9 cellular contexts compared by ENCODE assay signal in the genomic region with DNA sequence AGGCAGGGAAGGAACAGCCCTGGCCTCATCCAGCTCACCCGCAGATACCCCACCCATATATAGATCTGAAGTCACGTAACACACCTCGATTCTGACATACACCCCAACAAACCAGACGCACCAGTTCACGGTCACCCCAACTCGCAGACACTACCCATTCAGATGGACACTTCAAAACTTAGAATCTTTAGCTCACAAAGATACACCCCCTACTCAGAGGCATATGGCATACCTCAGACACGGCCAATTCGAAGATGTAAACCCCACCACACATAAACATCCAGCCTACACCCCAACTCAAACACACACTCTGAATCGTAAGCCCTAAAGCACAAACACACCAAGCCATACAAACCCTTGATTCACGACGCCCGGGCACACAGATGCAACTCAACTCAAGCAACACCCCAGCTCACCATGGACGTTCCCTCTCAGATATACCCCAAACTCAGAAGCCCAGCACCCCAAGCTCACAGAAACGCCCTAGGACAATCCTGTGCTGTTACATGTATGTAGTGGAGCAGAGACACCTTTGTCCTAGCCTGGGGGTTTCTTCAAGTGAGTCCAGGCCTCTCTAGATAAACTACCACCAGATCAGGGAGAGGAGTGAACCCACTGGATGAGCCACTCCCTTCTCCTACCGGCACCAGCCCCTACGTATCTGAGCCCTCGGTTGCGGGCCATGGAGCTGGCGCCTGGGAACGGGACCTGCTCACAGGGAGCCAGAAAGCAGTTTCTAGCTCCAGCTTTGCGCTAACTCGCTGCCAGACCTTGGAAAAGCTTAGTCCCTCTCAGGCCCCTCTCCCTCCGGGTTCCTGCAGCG. TPM values are rescaled to one million over a fixed set of nuclear protein-coding genes. Genes with fewer than 3 reads are reported as not detected.
DNase-seq lines count a peak whose midpoint lies in the region; ATAC-seq and TF ChIP-seq lines count a peak whose summit lies in the region.
"Had no signal": no experiment of that assay in that cellular context is flagged by ENCODE, and none has a peak within 500 bp of the region (broad histone marks: within the 10 kb centered on the region; RNA-seq: fewer than 3 reads in every experiment).

No MANE protein-coding gene starts in this region.

- H3K9me3 Mint-ChIP-seq in activated naive CD4-positive, alpha-beta T cell treated with anti-CD3 and anti-CD28 coated beads, Interleukin-2, amount 50 U/mL, for 24 hours, result no peaks in the 10 kb centered on the region

- no peak for TF ChIP-seq POLR2A in thyroid gland (IDR thresholded peaks at IDR 0.05)

- peaks cover 2% of the 10 kb centered on the region for H3K4me1 ChIP-seq in mammary epithelial cell (ENCODE audit: insufficient read depth, low read length)
- no peaks in the 10 kb centered on the region for H3K4me1 ChIP-seq in urinary bladder (ENCODE audit: insufficient read depth)
- H3K4me1 ChIP-seq in thyroid gland, result peaks cover 4 to 19% of the 10 kb centered on the region in 2 donors

- in situ Hi-C loops in mammary epithelial cell (cut with MboI; ENCODE audit: low sequenced_read_pairs in 2 of 2), result no loop called here

- intact Hi-C loops in mammary epithelial cell (cut with micrococcal nuclease) (no loop called here), thyroid gland (cut with DNase I) (no loop called here)

- CTCF ChIA-PET in mammary epithelial cell (lab: Charles Lee; ENCODE audit: low non-redundant PET), result no interaction called here

- H3K27me3 ChIP-seq in mammary epithelial cell (ENCODE audit: insufficient read depth, low read length), result peaks cover 30% of the 10 kb centered on the region
- H3K27me3 ChIP-seq in thyroid gland, result peaks cover 21% of the 10 kb centered on the region

- H3K9ac ChIP-seq in mammary epithelial cell (ENCODE audit: insufficient read depth, low read length), result no peak overlapping the region

- no peaks in the 10 kb centered on the region for H3K36me3 ChIP-seq in mammary epithelial cell (ENCODE audit: insufficient read depth, low read length)
- no peaks in the 10 kb centered on the region for H3K36me3 ChIP-seq in urinary bladder (ENCODE audit: insufficient read depth)
- H3K36me3 ChIP-seq in thyroid gland, result no peaks in the 10 kb centered on the region

- no TSS peak for BruUV-seq in mammary epithelial cell (replicated peaks; lab: Mats Ljungman, UMichigan)

- peak overlapping the region; percentile 85 for H3K4me3 Mint-ChIP-seq in activated naive CD4-positive, alpha-beta T cell treated with anti-CD3 and anti-CD28 coated beads, Interleukin-2, amount 50 U/mL, for 24 hours

- peak overlapping the region; percentile 58 for H3K4me2 ChIP-seq in mammary epithelial cell (ENCODE audit: insufficient read depth, low read depth, low read length)

- H3K4me3 ChIP-seq in mammary epithelial cell (replicated peaks in 1 of 3; ENCODE audit: insufficient read depth in 1 of 3, low read depth in 2 of 3, low read length in 3 of 3), result peak overlapping the region in 1 of 3 experiments; percentile 15
- H3K4me3 ChIP-seq in urinary bladder (ENCODE audit: low read depth, low read length), result peak overlapping the region; percentile 38
- H3K4me3 ChIP-seq in thyroid gland (replicated peaks in 1 of 3), result no peak overlapping the region

- H4K20me1 ChIP-seq in mammary epithelial cell (ENCODE audit: insufficient read depth, low read length), result no peaks in the 10 kb centered on the region

- H2AFZ ChIP-seq in mammary epithelial cell (ENCODE audit: low read depth, low read length), result peak overlapping the region; percentile 46

- H3K9me3 ChIP-seq in mammary epithelial cell (replicated peaks; ENCODE audit: insufficient read depth, low read length), result no peaks in the 10 kb centered on the region
- no peaks in the 10 kb centered on the region for H3K9me3 ChIP-seq in thyroid gland

- H3K27ac Mint-ChIP-seq in activated naive CD4-positive, alpha-beta T cell treated with anti-CD3 and anti-CD28 coated beads, Interleukin-2, amount 50 U/mL, for 24 hours, result peak overlapping the region; percentile 59

- H3K27me3 Mint-ChIP-seq in activated naive CD4-positive, alpha-beta T cell treated with anti-CD3 and anti-CD28 coated beads, Interleukin-2, amount 50 U/mL, for 24 hours, result no peaks in the 10 kb centered on the region

- no peaks in the 10 kb centered on the region for H3K36me3 Mint-ChIP-seq in activated naive CD4-positive, alpha-beta T cell treated with anti-CD3 and anti-CD28 coated beads, Interleukin-2, amount 50 U/mL, for 24 hours

- H3K79me2 ChIP-seq in mammary epithelial cell (ENCODE audit: insufficient read depth, low read length), result no peaks in the 10 kb centered on the region

- dilution Hi-C loops in mammary epithelial cell (cut with HindIII; ENCODE audit: low sequenced_read_pairs), result no loop called here

- DNase-seq in activated naive CD4-positive, alpha-beta T cell treated with Interleukin-2 at 50 U/mL for 16 hours, result no peak
- DNase-seq in mammary epithelial cell (no peak), left kidney (ENCODE audit: low read depth, low spot score) (peak; percentile 52), NCI-H2081 treated with DMSO at 0.1 percent for 48 hours (lab: John Stamatoyannopoulos, UW) (no peak), thyroid gland (no peak)

- no peak for ATAC-seq in GM18867 (IDR thresholded peaks at IDR 0.05; ENCODE audit: unreplicated experiment)

- TF ChIP-seq CTCF in mammary epithelial cell (conservative IDR thresholded peaks at IDR 0.05 in 1 of 2, IDR thresholded peaks at IDR 0.05 in 1 of 2; ENCODE audit: extremely low read depth in 1 of 2, insufficient read depth in 1 of 2, low read depth in 1 of 2, low read length in 2 of 2), result no peak
- TF ChIP-seq CTCF in thyroid gland (IDR thresholded peaks at IDR 0.05), result no peak

- H3K4me1 Mint-ChIP-seq in activated naive CD4-positive, alpha-beta T cell treated with anti-CD3 and anti-CD28 coated beads, Interleukin-2, amount 50 U/mL, for 24 hours, result peaks cover 47% of the 10 kb centered on the region

- H3K27ac ChIP-seq in mammary epithelial cell (ENCODE audit: insufficient read depth, low read depth, low read length) (no peak overlapping the region), urinary bladder (ENCODE audit: low read depth) (no peak overlapping the region), thyroid gland (no peak overlapping the region)

- 34% methylated on average over 23 of the region's 24 CpGs for WGBS in mammary epithelial cell (ENCODE audit: low coverage, missing lambda C conversion rate)
- 15% methylated on average over 24 of the region's 24 CpGs for WGBS in urinary bladder
- WGBS in thyroid gland, 2 donors, result 33 to 36% methylated on average over 20 to 21 of the region's 24 CpGs

RNA-seq across cellular contexts. Expression of a gene that starts 8.8 kb away (rescaled TPM):
- under 1 TPM; 0.50 to 0.82 TPM for total RNA-seq in mammary epithelial cell
- polyA plus RNA-seq in mammary epithelial cell, result 0.16 TPM
- polyA minus RNA-seq in mammary epithelial cell, result not detected
- total RNA-seq in urinary bladder, result 38.4 TPM
- polyA plus RNA-seq in urinary bladder, result 276 TPM
- 1 to 10 TPM in 1 of 4 donors, under 1 TPM in 3; 0.24 to 1.1 (median 0.49) TPM for total RNA-seq in thyroid gland

RNA-seq across cellular contexts. Expression of a gene that starts 10.8 kb away (rescaled TPM):
- total RNA-seq in mammary epithelial cell (1 to 10 TPM; 5.0 to 7.0 TPM), urinary bladder (2.0 TPM), thyroid gland (10 to 100 TPM; 13.4 to 34.0 (median 27.2) TPM)
- polyA plus RNA-seq in mammary epithelial cell (6.5 TPM), urinary bladder (36.6 TPM)
- 0.41 TPM for polyA minus RNA-seq in mammary epithelial cell

RNA-seq across cellular contexts. Expression of a gene that starts 14.3 kb away (rescaled TPM):
- 10 to 100 TPM; 12.3 to 73.5 TPM for total RNA-seq in mammary epithelial cell
- 16.8 TPM for polyA plus RNA-seq in mammary epithelial cell
- 10.5 TPM for polyA minus RNA-seq in mammary epithelial cell
- 11.3 TPM for total RNA-seq in urinary bladder
- 30.8 TPM for polyA plus RNA-seq in urinary bladder
- 10 to 100 TPM; 12.3 to 26.0 (median 15.3) TPM for total RNA-seq in thyroid gland

RNA-seq across cellular contexts. Expression of a gene that starts 22.6 kb away (rescaled TPM):
- total RNA-seq in mammary epithelial cell, result 10 to 100 TPM; 32.0 to 49.5 TPM
- 68.1 TPM for polyA plus RNA-seq in mammary epithelial cell
- polyA minus RNA-seq in mammary epithelial cell, result 14.6 TPM
- 26.9 TPM for total RNA-seq in urinary bladder
- 77.9 TPM for polyA plus RNA-seq in urinary bladder
- total RNA-seq in thyroid gland, result 10 to 100 TPM; 56.2 to 73.9 (median 62.0) TPM

RNA-seq across cellular contexts. Expression of a gene that starts 41.5 kb away (rescaled TPM):
- total RNA-seq in mammary epithelial cell (1 to 10 TPM; 1.5 to 2.0 TPM), urinary bladder (not detected), thyroid gland (1 to 10 TPM; 1.1 to 2.9 (median 1.8) TPM)
- polyA plus RNA-seq in mammary epithelial cell (1.2 TPM), urinary bladder (0.11 TPM)
- not detected for polyA minus RNA-seq in mammary epithelial cell
- total RNA-seq: glomerular endothelial cell had no signal

Comparison
In these comparisons a context has a peak if more than half of its experiments do, and no peak if none do; other contexts are left out.
1. RNA of a gene that starts 8.8 kb away (total RNA-seq): 38.4 TPM in urinary bladder (single experiment); 0.50 to 0.82 TPM in mammary epithelial cell and 0.24 to 1.1 TPM in thyroid gland; every median in the first group is over 10 times any median in the second.